8 cellular contexts compared by ENCODE assay signal in the genomic region with DNA sequence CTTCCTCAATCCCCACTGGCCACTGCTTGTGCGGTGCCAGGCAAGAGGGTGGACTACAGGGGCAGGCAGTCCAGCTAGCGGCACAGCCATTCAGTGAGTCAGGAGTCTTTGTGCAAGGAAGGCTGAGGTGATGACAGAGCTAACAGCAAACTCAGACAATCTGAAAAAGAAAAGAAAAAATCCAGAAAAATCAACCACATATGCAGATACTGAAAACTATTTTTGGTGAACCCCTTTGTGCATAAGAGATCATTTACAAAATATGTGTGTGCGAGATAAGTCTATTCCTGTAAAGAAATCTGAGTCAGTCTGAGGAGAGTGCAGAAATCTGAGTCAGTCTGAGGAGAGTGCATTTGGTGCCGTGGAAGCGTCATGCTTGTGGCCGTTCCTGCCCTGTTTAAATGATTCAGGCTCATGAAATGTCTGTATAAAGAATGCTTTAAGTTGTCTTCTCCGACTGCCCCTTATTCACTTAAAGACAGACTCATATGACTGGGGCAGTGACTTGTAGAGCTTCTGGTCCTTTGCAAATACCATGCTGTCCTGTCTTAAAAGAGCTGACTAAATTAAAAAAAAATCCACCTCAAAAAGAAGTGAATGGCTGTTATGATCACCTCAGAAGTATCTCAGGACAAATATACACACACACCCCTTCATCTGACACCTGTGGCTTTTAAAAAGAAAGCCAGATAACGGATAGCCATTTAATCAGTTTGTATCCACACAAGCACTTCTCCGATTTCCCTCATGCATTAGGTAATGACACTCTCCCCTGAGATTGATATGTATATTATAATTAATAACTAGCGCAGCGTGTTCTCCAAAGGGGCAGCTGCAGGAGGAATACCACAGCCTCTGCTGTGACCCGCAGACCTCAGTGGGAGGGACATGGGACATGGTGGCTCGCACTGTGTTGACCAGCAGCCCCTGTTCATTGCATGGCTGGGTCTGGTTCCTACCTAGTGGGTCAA. TPM values are rescaled to one million over a fixed set of nuclear protein-coding genes. Genes with fewer than 3 reads are reported as not detected.
DNase-seq lines count a peak whose midpoint lies in the region; TF ChIP-seq lines count a peak whose summit lies in the region.
"Had no signal": no experiment of that assay in that cellular context is flagged by ENCODE, and none has a peak within 500 bp of the region (broad histone marks: within the 10 kb centered on the region; RNA-seq: fewer than 3 reads in every experiment).

No MANE protein-coding gene starts in this region.

- no peaks in the 10 kb centered on the region for H3K9me3 Mint-ChIP-seq in IgD-negative memory B cell
- H3K9me3 Mint-ChIP-seq: activated naive CD8-positive, alpha-beta T cell treated with anti-CD3 and anti-CD28 coated beads for 36 hours had no signal

- peak overlapping the region; percentile 84 for H3K9ac ChIP-seq in adipocyte (ENCODE audit: low read length)

- WGBS in hepatocyte (ENCODE audit: low lambda C conversion rate, missing lambda C conversion rate), result 55% methylated on average over 13 of the region's 13 CpGs
- 54% methylated on average over 13 of the region's 13 CpGs for WGBS in suprapubic skin

- H3K27me3 ChIP-seq in adipocyte (replicated peaks; ENCODE audit: control insufficient read depth, insufficient read depth, low read length) (no peaks in the 10 kb centered on the region), hepatocyte (no peaks in the 10 kb centered on the region), suprapubic skin (no peaks in the 10 kb centered on the region)

- H3K27ac Mint-ChIP-seq in IgD-negative memory B cell, result peak overlapping the region; percentile 7 to 60 (median 41)
- H3K27ac Mint-ChIP-seq: activated naive CD8-positive, alpha-beta T cell treated with anti-CD3 and anti-CD28 coated beads for 36 hours had no signal

- no peak for TF ChIP-seq EP300 in suprapubic skin (IDR thresholded peaks at IDR 0.05)

- H3K4me1 Mint-ChIP-seq in IgD-negative memory B cell, result peaks cover 58 to 71% (median 60%) of the 10 kb centered on the region in 3 donors
- H3K4me1 Mint-ChIP-seq: activated naive CD8-positive, alpha-beta T cell treated with anti-CD3 and anti-CD28 coated beads for 36 hours had no signal

- H3K4me3 ChIP-seq in adipocyte (ENCODE audit: low read length), result peak overlapping the region; percentile 72
- H3K4me3 ChIP-seq in hepatocyte, result no peak overlapping the region
- no peak overlapping the region for H3K4me3 ChIP-seq in suprapubic skin

- H3K4me1 ChIP-seq in adipocyte (ENCODE audit: control insufficient read depth, insufficient read depth, low read length), result peaks cover 92% of the 10 kb centered on the region
- peaks cover 11% of the 10 kb centered on the region for H3K4me1 ChIP-seq in hepatocyte (ENCODE audit: insufficient read depth)
- H3K4me1 ChIP-seq in suprapubic skin, result peaks cover 37% of the 10 kb centered on the region

- H3K36me3 Mint-ChIP-seq in IgD-negative memory B cell, result peaks cover 2% of the 10 kb centered on the region
- H3K36me3 Mint-ChIP-seq: activated naive CD8-positive, alpha-beta T cell treated with anti-CD3 and anti-CD28 coated beads for 36 hours had no signal

- H3K9me2 ChIP-seq in hepatocyte (replicated peaks; ENCODE audit: insufficient read depth), result no peaks in the 10 kb centered on the region

- no peak overlapping the region for H2AFZ ChIP-seq in hepatocyte

- peak; percentile 95 for DNase-seq in adipocyte (ENCODE audit: low read depth)
- peak; percentile 69 for DNase-seq in hepatocyte (ENCODE audit: low spot score)
- no peak for DNase-seq in suprapubic skin (ENCODE audit: low spot score in 2 of 2)
- DNase-seq in activated T-cell treated with anti-CD3 and anti-CD28 coated beads, Interleukin-2, amount 50 U/mL, for 48 hours, result no peak
- DNase-seq in retina, result no peak
- DNase-seq in stimulated activated CD4-positive, alpha-beta T cell treated with anti-CD3 and anti-CD28 coated beads, Interleukin-2, amount 100 ng/mL, for 24 hours, result no peak
- DNase-seq: activated naive CD8-positive, alpha-beta T cell treated with anti-CD3 and anti-CD28 coated beads for 36 hours had no signal

- H3K27ac ChIP-seq in hepatocyte (peak overlapping the region; percentile 77), suprapubic skin (peak overlapping the region; percentile 31)

- H3K79me2 ChIP-seq in hepatocyte, result peaks cover 93% of the 10 kb centered on the region

- H3K4me2 ChIP-seq in hepatocyte, result peak overlapping the region; percentile 57

- peaks cover 45% of the 10 kb centered on the region for H4K20me1 ChIP-seq in hepatocyte (ENCODE audit: insufficient read depth, poor library complexity, severe bottlenecking)

- no peaks in the 10 kb centered on the region for H3K27me3 Mint-ChIP-seq in IgD-negative memory B cell

- no peaks in the 10 kb centered on the region for H3K36me3 ChIP-seq in adipocyte (ENCODE audit: control insufficient read depth, insufficient read depth, low read length, severe bottlenecking)
- H3K36me3 ChIP-seq in hepatocyte (replicated peaks; ENCODE audit: insufficient read depth, low read depth), result no peaks in the 10 kb centered on the region
- H3K36me3 ChIP-seq in suprapubic skin, result no peaks in the 10 kb centered on the region

- H3K4me3 Mint-ChIP-seq in IgD-negative memory B cell, result peak overlapping the region in 2 of 4 donors; percentile 10 to 75
- H3K4me3 Mint-ChIP-seq: activated naive CD8-positive, alpha-beta T cell treated with anti-CD3 and anti-CD28 coated beads for 36 hours had no signal

- no peak for TF ChIP-seq POLR2A in suprapubic skin (IDR thresholded peaks at IDR 0.05)

- TF ChIP-seq CTCF in hepatocyte (IDR thresholded peaks at IDR 0.05; ENCODE audit: poor library complexity), result no peak
- TF ChIP-seq CTCF in suprapubic skin (IDR thresholded peaks at IDR 0.05), result no peak

- H3K9me3 ChIP-seq in adipocyte (ENCODE audit: control insufficient read depth, low read length), result no peaks in the 10 kb centered on the region
- H3K9me3 ChIP-seq in hepatocyte (ENCODE audit: low read depth), result no peaks in the 10 kb centered on the region
- H3K9me3 ChIP-seq in suprapubic skin, result no peaks in the 10 kb centered on the region

RNA-seq across cellular contexts. Expression of a gene that starts 47.3 kb away (rescaled TPM):
- polyA plus RNA-seq in IgD-negative memory B cell (8.5 TPM), hepatocyte (18.5 and 25.6 TPM in 2 replicates)
- total RNA-seq in hepatocyte (63.0 and 78.2 TPM in 2 replicates), suprapubic skin (100 to 1,000 TPM in 1 of 4 donors, 10 to 100 TPM in 3; 62.7 to 159 (median 70.4) TPM)

Comparison
In these comparisons a context has a peak if more than half of its experiments do, and no peak if none do; other contexts are left out.
1. DNase-seq: peak in adipocyte (single experiment) and hepatocyte (single experiment); none in suprapubic skin (0 of 2), activated T-cell treated with anti-CD3 and anti-CD28 coated beads, Interleukin-2, amount 50 U/mL, for 48 hours (0 of 2), retina (single experiment) and stimulated activated CD4-positive, alpha-beta T cell treated with anti-CD3 and anti-CD28 coated beads, Interleukin-2, amount 100 ng/mL, for 24 hours (0 of 2).